31 cellular contexts compared by ENCODE assay signal in genomic region chr2:46160326-46160725, GRCh38.
"Had no signal": no experiment of that assay in that cellular context is flagged by ENCODE, and none has a peak within 500 bp of the region (broad histone marks: within the 10 kb centered on the region; RNA-seq: fewer than 3 reads in every experiment).

No MANE protein-coding gene starts in this region.

- H3K4me3 ChIP-seq: adrenal gland, body of pancreas, esophagus muscularis mucosa, gastrocnemius medialis had no signal

- H3K27me3 ChIP-seq: adrenal gland, body of pancreas, esophagus muscularis mucosa, foreskin keratinocyte, gastrocnemius medialis had no signal

- H3K36me3 ChIP-seq: adrenal gland had no signal

- H3K4me1 Mint-ChIP-seq: activated CD4-positive, alpha-beta T cell treated with anti-CD3 and anti-CD28 coated beads for 36 hours; activated naive CD8-positive, alpha-beta T cell treated with anti-CD3 and anti-CD28 coated beads for 36 hours; activated naive CD8-positive, alpha-beta T cell treated with anti-CD3 and anti-CD28 coated beads, Interleukin-2, amount 50 U/mL, for 24 hours had no signal

- DNase-seq: activated CD4-positive, alpha-beta memory T cell treated with anti-CD3 and anti-CD28 coated beads for 36 hours; activated CD4-positive, alpha-beta T cell treated with anti-CD3 and anti-CD28 coated beads for 36 hours; activated CD4-positive, alpha-beta T cell treated with anti-CD3 and anti-CD28 coated beads, Interleukin-2, amount 10 ng/mL, durations not matched to agents 24 days and 14 days; activated CD4-positive, CD25-positive, alpha-beta regulatory T cell; activated CD4-positive, CD25-positive, alpha-beta regulatory T cell treated with anti-CD3 and anti-CD28 coated beads, Interleukin-2, amount 50 U/mL, for 72 hours; activated CD8-positive, alpha-beta memory T cell treated with anti-CD3 and anti-CD28 coated beads, Interleukin-2, amount 10 ng/mL, durations not matched to agents 7 days and 5 days; activated CD8-positive, alpha-beta memory T cell treated with anti-CD3 and anti-CD28 coated beads, Interleukin-2, amount 50 U/mL, for 4 hours; activated CD8-positive, alpha-beta T cell treated with anti-CD3 and anti-CD28 coated beads, Interleukin-2, amount 10 ng/mL, durations not matched to agents 7 days and 5 days; activated gamma-delta T cell treated with Interleukin-2 at 50 U/mL for 16 hours; activated naive CD4-positive, alpha-beta T cell treated with anti-CD3 and anti-CD28 coated beads, Interleukin-2, amount 50 U/mL, for 16 hours; activated naive CD4-positive, alpha-beta T cell treated with Interleukin-2 at 50 U/mL for 16 hours; activated naive CD8-positive, alpha-beta T cell treated with anti-CD3 and anti-CD28 coated beads for 36 hours; activated naive CD8-positive, alpha-beta T cell treated with anti-CD3 and anti-CD28 coated beads, Interleukin-2, amount 50 U/mL, for 24 hours; activated T-cell treated with anti-CD3 and anti-CD28 coated beads, Interleukin-2, amount 50 U/mL, for 1 hour; activated T-cell treated with anti-CD3 and anti-CD28 coated beads, Interleukin-2, amount 50 U/mL, for 48 hours; adrenal gland; amygdala; body of pancreas; caudate nucleus; cortex of kidney; dermis blood vessel endothelial cell; effector CD4-positive, alpha-beta T cell; effector memory CD8-positive, alpha-beta T cell; erythroblast; foreskin keratinocyte; gastrocnemius medialis; glutamatergic neuron; T-helper 2 cell had no signal

- H3K4me3 Mint-ChIP-seq: activated CD4-positive, alpha-beta memory T cell treated with anti-CD3 and anti-CD28 coated beads for 36 hours; activated CD4-positive, alpha-beta T cell treated with anti-CD3 and anti-CD28 coated beads for 36 hours; activated CD4-positive, alpha-beta T cell treated with anti-CD3 and anti-CD28 coated beads, Interleukin-2, amount 10 ng/mL, durations not matched to agents 24 days and 14 days; activated CD8-positive, alpha-beta memory T cell treated with anti-CD3 and anti-CD28 coated beads, Interleukin-2, amount 10 ng/mL, durations not matched to agents 7 days and 5 days; activated CD8-positive, alpha-beta T cell treated with anti-CD3 and anti-CD28 coated beads, Interleukin-2, amount 10 ng/mL, durations not matched to agents 7 days and 5 days; activated naive CD8-positive, alpha-beta T cell treated with anti-CD3 and anti-CD28 coated beads for 36 hours; activated naive CD8-positive, alpha-beta T cell treated with anti-CD3 and anti-CD28 coated beads, Interleukin-2, amount 50 U/mL, for 24 hours; activated T-helper 1 cell treated with anti-CD3 and anti-CD28 coated beads, Interleukin-12 subunit alpha, Interleukin-12 subunit beta, Interleukin-2, Interleukin-4 antibody, amounts not matched to agents 30 ng/mL and 10 ng/mL and 1 ng/mL, durations not matched to agents 14 hours and 24 hours and 36 hours; effector memory CD8-positive, alpha-beta T cell had no signal

- H3K9me3 Mint-ChIP-seq: activated CD4-positive, alpha-beta memory T cell treated with anti-CD3 and anti-CD28 coated beads for 36 hours; activated CD4-positive, alpha-beta T cell treated with anti-CD3 and anti-CD28 coated beads, Interleukin-2, amount 10 ng/mL, durations not matched to agents 24 days and 14 days; activated naive CD8-positive, alpha-beta T cell treated with anti-CD3 and anti-CD28 coated beads for 36 hours; activated naive CD8-positive, alpha-beta T cell treated with anti-CD3 and anti-CD28 coated beads, Interleukin-2, amount 50 U/mL, for 24 hours; activated T-helper 1 cell treated with anti-CD3 and anti-CD28 coated beads, Interleukin-12 subunit alpha, Interleukin-12 subunit beta, Interleukin-2, Interleukin-4 antibody, amounts not matched to agents 30 ng/mL and 10 ng/mL and 1 ng/mL, durations not matched to agents 14 hours and 24 hours and 36 hours; activated T-helper 2 cell treated with anti-CD3 and anti-CD28 coated beads, Interferon-gamma antibody, Interleukin-2, Interleukin-4, amounts not matched to agents 10 μg/mL and 5 μg/mL and 100 μg/mL, durations not matched to agents 14 hours and 24 hours and 36 hours; effector memory CD8-positive, alpha-beta T cell had no signal

- H3K9me3 ChIP-seq: adrenal gland, body of pancreas, esophagus muscularis mucosa, gastrocnemius medialis had no signal

- H3K27ac ChIP-seq: adrenal gland, body of pancreas, foreskin keratinocyte, gastrocnemius medialis had no signal

- H3K27ac Mint-ChIP-seq: activated CD4-positive, alpha-beta memory T cell treated with anti-CD3 and anti-CD28 coated beads for 36 hours; activated CD4-positive, alpha-beta T cell treated with anti-CD3 and anti-CD28 coated beads for 36 hours; activated CD4-positive, alpha-beta T cell treated with anti-CD3 and anti-CD28 coated beads, Interleukin-2, amount 10 ng/mL, durations not matched to agents 24 days and 14 days; activated CD8-positive, alpha-beta memory T cell treated with anti-CD3 and anti-CD28 coated beads, Interleukin-2, amount 10 ng/mL, durations not matched to agents 7 days and 5 days; activated naive CD8-positive, alpha-beta T cell treated with anti-CD3 and anti-CD28 coated beads for 36 hours; activated naive CD8-positive, alpha-beta T cell treated with anti-CD3 and anti-CD28 coated beads, Interleukin-2, amount 50 U/mL, for 24 hours; activated T-helper 1 cell treated with anti-CD3 and anti-CD28 coated beads, Interleukin-12 subunit alpha, Interleukin-12 subunit beta, Interleukin-2, Interleukin-4 antibody, amounts not matched to agents 30 ng/mL and 10 ng/mL and 1 ng/mL, durations not matched to agents 14 hours and 24 hours and 36 hours; activated T-helper 2 cell treated with anti-CD3 and anti-CD28 coated beads, Interferon-gamma antibody, Interleukin-2, Interleukin-4, amounts not matched to agents 10 μg/mL and 5 μg/mL and 100 μg/mL, durations not matched to agents 14 hours and 24 hours and 36 hours; effector memory CD8-positive, alpha-beta T cell had no signal

- H3K27me3 Mint-ChIP-seq: activated CD4-positive, alpha-beta memory T cell treated with anti-CD3 and anti-CD28 coated beads for 36 hours; activated CD4-positive, alpha-beta T cell treated with anti-CD3 and anti-CD28 coated beads for 36 hours; activated CD4-positive, alpha-beta T cell treated with anti-CD3 and anti-CD28 coated beads, Interleukin-2, amount 10 ng/mL, durations not matched to agents 24 days and 14 days; activated CD8-positive, alpha-beta memory T cell treated with anti-CD3 and anti-CD28 coated beads, Interleukin-2, amount 10 ng/mL, durations not matched to agents 7 days and 5 days; activated naive CD8-positive, alpha-beta T cell treated with anti-CD3 and anti-CD28 coated beads for 36 hours; activated naive CD8-positive, alpha-beta T cell treated with anti-CD3 and anti-CD28 coated beads, Interleukin-2, amount 50 U/mL, for 24 hours; effector memory CD8-positive, alpha-beta T cell had no signal

- H3K4me1 ChIP-seq: adrenal gland, body of pancreas had no signal
